Comparison of ENCODE assay signal across 17 cellular contexts in genomic region chr2:126784045-126784444, GRCh38.
"Had no signal": no experiment of that assay in that cellular context is flagged by ENCODE, and none has a peak within 500 bp of the region (broad histone marks: within the 10 kb centered on the region; RNA-seq: fewer than 3 reads in every experiment).

No MANE protein-coding gene starts in this region.

- DNase-seq: activated CD4-positive, alpha-beta T cell treated with anti-CD3 and anti-CD28 coated beads for 4 hours; activated CD4-positive, alpha-beta T cell treated with anti-CD3 and anti-CD28 coated beads, Interleukin-2, amount 50 U/mL, for 4 hours; activated CD8-positive, alpha-beta memory T cell treated with anti-CD3 and anti-CD28 coated beads for 24 hours; aorta; body of pancreas; cerebellar nuclear complex; colonic mucosa; effector CD8-positive, alpha-beta T cell; esophagus squamous epithelium; foreskin melanocyte; mammary epithelial cell; naive B cell; nucleus accumbens; psoas muscle; stimulated activated naive CD4-positive, alpha-beta T cell; T-helper 9 cell had no signal

- ATAC-seq: body of pancreas, pancreas, psoas muscle had no signal
